ENCODE assay signal across 9 cellular contexts in genomic region chr1:193448682-193449461, GRCh38.
A peak's percentile ranks its signal among the peaks of the same experiment; 100 is the strongest.
DNase-seq lines count a peak whose midpoint lies in the region; ATAC-seq and TF ChIP-seq lines count a peak whose summit lies in the region.
"Had no signal": no experiment of that assay in that cellular context is flagged by ENCODE, and none has a peak within 500 bp of the region (broad histone marks: within the 10 kb centered on the region; RNA-seq: fewer than 3 reads in every experiment).

No MANE protein-coding gene starts in this region.

- no peaks in the 10 kb centered on the region for H3K27me3 ChIP-seq in sigmoid colon
- no peaks in the 10 kb centered on the region for H3K27me3 ChIP-seq in right cardiac atrium (ENCODE audit: control insufficient read depth, insufficient read depth)

- no peaks in the 10 kb centered on the region for H3K36me3 ChIP-seq in sigmoid colon

- H3K27me3 Mint-ChIP-seq in activated T-cell treated with anti-CD3 and anti-CD28 coated beads, Interleukin-2, amount 50 U/mL, for 4 hours (ENCODE audit: low read depth): no peaks in the 10 kb centered on the region
- H3K27me3 Mint-ChIP-seq in activated CD4-positive, alpha-beta T cell treated with anti-CD3 and anti-CD28 coated beads, Interleukin-2, amount 10 ng/mL, durations not matched to agents 7 days and 5 days: no peaks in the 10 kb centered on the region
- no peaks in the 10 kb centered on the region for H3K27me3 Mint-ChIP-seq in stimulated activated naive B cell treated with anti-CD40 and anti-IgM and Interleukin-4, amounts not matched to agents 10 μg/mL and 1 μg/mL and 100 μg/mL, for 72 hours

- POLR2A ChIA-PET in activated CD4-positive, alpha-beta T cell treated with anti-CD3 and anti-CD28 coated beads, Interleukin-2, amount 10 ng/mL, durations not matched to agents 7 days and 5 days (lab: Charles Lee): no interaction called here

- intact Hi-C loops in sigmoid colon (cut with DNase I): no loop called here
- intact Hi-C loops in right cardiac atrium (cut with DNase I): no loop called here

- DNase-seq in activated T-cell treated with anti-CD3 and anti-CD28 coated beads, Interleukin-2, amount 50 U/mL, for 4 hours: peak; percentile 6
- DNase-seq in activated T-cell treated with anti-CD3 and anti-CD28 coated beads for 4 hours: no peak
- peak; percentile 10 for DNase-seq in activated CD4-positive, alpha-beta T cell treated with anti-CD3 and anti-CD28 coated beads, Interleukin-2, amount 10 ng/mL, durations not matched to agents 7 days and 5 days
- DNase-seq in stimulated activated naive B cell treated with anti-CD40 and anti-IgM and Interleukin-4, amounts not matched to agents 10 μg/mL and 1 μg/mL and 100 μg/mL, for 72 hours: peak; percentile 9
- no peak for DNase-seq in RKO (ENCODE audit: low spot score)
- DNase-seq in sigmoid colon: no peak
- DNase-seq in right cardiac atrium: no peak
- DNase-seq: occipital lobe had no signal

- H3K4me3 Mint-ChIP-seq in activated T-cell treated with anti-CD3 and anti-CD28 coated beads, Interleukin-2, amount 50 U/mL, for 4 hours: no peak overlapping the region
- no peak overlapping the region for H3K4me3 Mint-ChIP-seq in activated CD4-positive, alpha-beta T cell treated with anti-CD3 and anti-CD28 coated beads, Interleukin-2, amount 10 ng/mL, durations not matched to agents 7 days and 5 days
- peak overlapping the region; percentile 15 to 28 for H3K4me3 Mint-ChIP-seq in stimulated activated naive B cell treated with anti-CD40 and anti-IgM and Interleukin-4, amounts not matched to agents 10 μg/mL and 1 μg/mL and 100 μg/mL, for 72 hours

- H3K27ac ChIP-seq in sigmoid colon (no peak overlapping the region), right cardiac atrium (ENCODE audit: low read length) (no peak overlapping the region)

- H3K4me1 Mint-ChIP-seq in activated T-cell treated with anti-CD3 and anti-CD28 coated beads, Interleukin-2, amount 50 U/mL, for 4 hours (ENCODE audit: low read depth): peaks cover 20% of the 10 kb centered on the region
- peaks cover 19% of the 10 kb centered on the region for H3K4me1 Mint-ChIP-seq in activated CD4-positive, alpha-beta T cell treated with anti-CD3 and anti-CD28 coated beads, Interleukin-2, amount 10 ng/mL, durations not matched to agents 7 days and 5 days
- H3K4me1 Mint-ChIP-seq in stimulated activated naive B cell treated with anti-CD40 and anti-IgM and Interleukin-4, amounts not matched to agents 10 μg/mL and 1 μg/mL and 100 μg/mL, for 72 hours: peaks cover 11 to 12% of the 10 kb centered on the region in 2 donors

- peak overlapping the region; percentile 59 for H3K27ac Mint-ChIP-seq in activated CD4-positive, alpha-beta T cell treated with anti-CD3 and anti-CD28 coated beads, Interleukin-2, amount 10 ng/mL, durations not matched to agents 7 days and 5 days
- peak overlapping the region; percentile 91 for H3K27ac Mint-ChIP-seq in stimulated activated naive B cell treated with anti-CD40 and anti-IgM and Interleukin-4, amounts not matched to agents 10 μg/mL and 1 μg/mL and 100 μg/mL, for 72 hours

- no peak for TF ChIP-seq EP300 in sigmoid colon (IDR thresholded peaks at IDR 0.05)

- H3K4me3 ChIP-seq in sigmoid colon (no peak overlapping the region), right cardiac atrium (ENCODE audit: low read length) (no peak overlapping the region)

- H3K9me3 ChIP-seq in sigmoid colon (no peaks in the 10 kb centered on the region), right cardiac atrium (ENCODE audit: control insufficient read depth, low read length) (no peaks in the 10 kb centered on the region)

- H3K9me3 Mint-ChIP-seq in activated T-cell treated with anti-CD3 and anti-CD28 coated beads, Interleukin-2, amount 50 U/mL, for 4 hours: no peaks in the 10 kb centered on the region
- H3K9me3 Mint-ChIP-seq in activated CD4-positive, alpha-beta T cell treated with anti-CD3 and anti-CD28 coated beads, Interleukin-2, amount 10 ng/mL, durations not matched to agents 7 days and 5 days: peaks cover 8% of the 10 kb centered on the region
- peaks cover 0 to 3% of the 10 kb centered on the region in 2 donors for H3K9me3 Mint-ChIP-seq in stimulated activated naive B cell treated with anti-CD40 and anti-IgM and Interleukin-4, amounts not matched to agents 10 μg/mL and 1 μg/mL and 100 μg/mL, for 72 hours

- TF ChIP-seq POLR2A in sigmoid colon (IDR thresholded peaks at IDR 0.05): no peak

- peak; percentile 78 to 85 for ATAC-seq in activated T-cell treated with anti-CD3 and anti-CD28 coated beads, Interleukin-2, amount 50 U/mL, for 4 hours
- ATAC-seq in HG03066 (IDR thresholded peaks at IDR 0.05; ENCODE audit: low read depth, unreplicated experiment) (peak; percentile 90), right cardiac atrium (no peak)
- peak; percentile 93 to 95 for ATAC-seq in stimulated activated naive B cell treated with anti-CD40 and anti-IgM and Interleukin-4, amounts not matched to agents 10 μg/mL and 1 μg/mL and 100 μg/mL, for 72 hours (replicated peaks)

- WGBS in sigmoid colon, 2 donors: 54 to 79% methylated on average over 5 of the region's 5 CpGs
- 60% methylated on average over 5 of the region's 5 CpGs for WGBS in right cardiac atrium

- H3K4me1 ChIP-seq in sigmoid colon (no peaks in the 10 kb centered on the region), right cardiac atrium (ENCODE audit: control insufficient read depth, insufficient read depth, low read length) (no peaks in the 10 kb centered on the region)

- H3K36me3 Mint-ChIP-seq in activated T-cell treated with anti-CD3 and anti-CD28 coated beads, Interleukin-2, amount 50 U/mL, for 4 hours (ENCODE audit: insufficient read depth): no peaks in the 10 kb centered on the region
- H3K36me3 Mint-ChIP-seq in activated CD4-positive, alpha-beta T cell treated with anti-CD3 and anti-CD28 coated beads, Interleukin-2, amount 10 ng/mL, durations not matched to agents 7 days and 5 days (ENCODE audit: low read depth): peaks cover 5% of the 10 kb centered on the region
- peaks cover 0 to 2% of the 10 kb centered on the region in 2 donors for H3K36me3 Mint-ChIP-seq in stimulated activated naive B cell treated with anti-CD40 and anti-IgM and Interleukin-4, amounts not matched to agents 10 μg/mL and 1 μg/mL and 100 μg/mL, for 72 hours

- CTCF ChIA-PET in activated CD4-positive, alpha-beta T cell treated with anti-CD3 and anti-CD28 coated beads, Interleukin-2, amount 10 ng/mL, durations not matched to agents 7 days and 5 days (lab: Charles Lee): interaction anchor here (1.2 kb wide), 2 partner anchors 20 to 54 kb away, joined by 3 read pairs; no protein-coding TSS in a partner anchor

- no peak for TF ChIP-seq CTCF in sigmoid colon (IDR thresholded peaks at IDR 0.05)

Comparison
In these comparisons a context has a peak if more than half of its experiments do, and no peak if none do; other contexts are left out.
1. DNase-seq: peak in activated T-cell treated with anti-CD3 and anti-CD28 coated beads, Interleukin-2, amount 50 U/mL, for 4 hours (single experiment), activated CD4-positive, alpha-beta T cell treated with anti-CD3 and anti-CD28 coated beads, Interleukin-2, amount 10 ng/mL, durations not matched to agents 7 days and 5 days (single experiment) and stimulated activated naive B cell treated with anti-CD40 and anti-IgM and Interleukin-4, amounts not matched to agents 10 μg/mL and 1 μg/mL and 100 μg/mL, for 72 hours (single experiment); none in activated T-cell treated with anti-CD3 and anti-CD28 coated beads for 4 hours (single experiment), RKO (single experiment), sigmoid colon (single experiment) and right cardiac atrium (0 of 3).
2. ATAC-seq: peak in activated T-cell treated with anti-CD3 and anti-CD28 coated beads, Interleukin-2, amount 50 U/mL, for 4 hours (2 of 2), HG03066 (single experiment) and stimulated activated naive B cell treated with anti-CD40 and anti-IgM and Interleukin-4, amounts not matched to agents 10 μg/mL and 1 μg/mL and 100 μg/mL, for 72 hours (2 of 2); none in right cardiac atrium (0 of 2).
3. H3K4me3 Mint-ChIP-seq: peak in stimulated activated naive B cell treated with anti-CD40 and anti-IgM and Interleukin-4, amounts not matched to agents 10 μg/mL and 1 μg/mL and 100 μg/mL, for 72 hours (2 of 2); none in activated T-cell treated with anti-CD3 and anti-CD28 coated beads, Interleukin-2, amount 50 U/mL, for 4 hours (single experiment) and activated CD4-positive, alpha-beta T cell treated with anti-CD3 and anti-CD28 coated beads, Interleukin-2, amount 10 ng/mL, durations not matched to agents 7 days and 5 days (single experiment).